In the genomic region with DNA sequence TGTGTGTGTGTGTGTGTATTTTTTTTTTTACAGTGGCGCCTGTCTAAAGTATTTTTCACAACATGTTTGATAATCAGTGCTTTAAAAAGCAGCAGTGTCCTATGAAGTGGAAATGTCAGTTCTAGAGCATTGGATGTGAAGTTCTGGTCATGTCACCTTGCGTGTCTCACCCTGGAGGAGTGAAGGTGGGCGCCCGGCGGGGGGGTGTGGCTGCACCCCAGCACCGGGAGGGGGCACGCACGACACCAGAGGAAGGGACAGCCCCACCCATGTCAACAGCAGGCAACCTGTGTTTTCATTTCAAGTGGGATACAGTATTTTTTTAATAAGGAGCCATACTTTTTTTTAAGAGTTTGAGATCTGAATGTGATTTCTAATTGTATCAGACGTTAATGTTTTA, we compare ENCODE assay signal across 12 cellular contexts.
"Had no signal": no experiment of that assay in that cellular context is flagged by ENCODE, and none has a peak within 500 bp of the region (broad histone marks: within the 10 kb centered on the region; RNA-seq: fewer than 3 reads in every experiment).

No MANE protein-coding gene starts in this region.

- H3K36me3 ChIP-seq: cardiac muscle cell, SJCRH30 had no signal

- H3K9me3 ChIP-seq: SJCRH30 had no signal

- H3K9me3 Mint-ChIP-seq: activated CD4-positive, alpha-beta T cell treated with anti-CD3 and anti-CD28 coated beads, Interleukin-2, amount 10 ng/mL, durations not matched to agents 24 days and 14 days; activated naive CD4-positive, alpha-beta T cell treated with anti-CD3 and anti-CD28 coated beads, Interleukin-2, amount 10 ng/mL, durations not matched to agents 7 days and 5 days; activated T-helper 2 cell treated with anti-CD3 and anti-CD28 coated beads, Interferon-gamma antibody, Interleukin-2, Interleukin-4, amounts not matched to agents 10 μg/mL and 5 μg/mL and 100 μg/mL, durations not matched to agents 14 hours and 24 hours and 36 hours; T-helper 2 cell treated with Interferon-gamma antibody and Interleukin-4, amounts not matched to agents 5 μg/mL and 100 μg/mL, for 36 hours had no signal

- H3K27me3 ChIP-seq: cardiac muscle cell, hepatocyte, SJCRH30 had no signal

- H3K4me3 ChIP-seq: cardiac muscle cell, hepatocyte, lung, SJCRH30 had no signal

- H3K27ac Mint-ChIP-seq: activated CD4-positive, alpha-beta T cell treated with anti-CD3 and anti-CD28 coated beads, Interleukin-2, amount 10 ng/mL, durations not matched to agents 24 days and 14 days; activated T-helper 2 cell treated with anti-CD3 and anti-CD28 coated beads, Interferon-gamma antibody, Interleukin-2, Interleukin-4, amounts not matched to agents 10 μg/mL and 5 μg/mL and 100 μg/mL, durations not matched to agents 14 hours and 24 hours and 36 hours; T-helper 2 cell treated with Interferon-gamma antibody and Interleukin-4, amounts not matched to agents 5 μg/mL and 100 μg/mL, for 36 hours had no signal

- H3K4me3 Mint-ChIP-seq: activated CD4-positive, alpha-beta T cell treated with anti-CD3 and anti-CD28 coated beads, Interleukin-2, amount 10 ng/mL, durations not matched to agents 24 days and 14 days; activated naive CD4-positive, alpha-beta T cell treated with anti-CD3 and anti-CD28 coated beads, Interleukin-2, amount 10 ng/mL, durations not matched to agents 7 days and 5 days; T-helper 2 cell treated with Interferon-gamma antibody and Interleukin-4, amounts not matched to agents 5 μg/mL and 100 μg/mL, for 36 hours had no signal

- DNase-seq: activated CD4-positive, alpha-beta T cell treated with anti-CD3 and anti-CD28 coated beads, Interleukin-2, amount 10 ng/mL, durations not matched to agents 24 days and 14 days; activated CD4-positive, CD25-positive, alpha-beta regulatory T cell; activated CD8-positive, alpha-beta memory T cell treated with anti-CD3 and anti-CD28 coated beads for 24 hours; activated naive CD4-positive, alpha-beta T cell treated with anti-CD3 and anti-CD28 coated beads, Interleukin-2, amount 10 ng/mL, durations not matched to agents 7 days and 5 days; islet precursor cell; SJCRH30; stimulated activated CD4-positive, alpha-beta T cell treated with anti-CD3 and anti-CD28 coated beads, Interleukin-1b, Interleukin-23, amount 100 ng/mL, for 48 hours had no signal

- H3K27me3 Mint-ChIP-seq: activated CD4-positive, alpha-beta T cell treated with anti-CD3 and anti-CD28 coated beads, Interleukin-2, amount 10 ng/mL, durations not matched to agents 24 days and 14 days; activated naive CD4-positive, alpha-beta T cell treated with anti-CD3 and anti-CD28 coated beads, Interleukin-2, amount 10 ng/mL, durations not matched to agents 7 days and 5 days had no signal

- H3K27ac ChIP-seq: hepatocyte, SJCRH30 had no signal
